9 cellular contexts compared by ENCODE assay signal in genomic region chr3:45664558-45664957, GRCh38. TPM values are rescaled to one million over a fixed set of nuclear protein-coding genes. Genes with fewer than 3 reads are reported as not detected.
DNase-seq lines count a peak whose midpoint lies in the region; ATAC-seq and TF ChIP-seq lines count a peak whose summit lies in the region.
"Had no signal": no experiment of that assay in that cellular context is flagged by ENCODE, and none has a peak within 500 bp of the region (broad histone marks: within the 10 kb centered on the region; RNA-seq: fewer than 3 reads in every experiment).

No MANE protein-coding gene starts in this region.

- peaks cover 3 to 31% (median 22%) of the 10 kb centered on the region in 4 donors for H3K4me1 ChIP-seq in liver (ENCODE audit: control insufficient read depth in 4 of 4, insufficient read depth in 4 of 4, low read length in 3 of 4)

- TF ChIP-seq RAD21 in liver (IDR thresholded peaks at IDR 0.05), result no peak

- peak; percentile 41 for DNase-seq in NK-92 treated with Interleukin-12 subunit alpha and Interleukin-12 subunit beta, amount 100 ng/mL, for 24 hours (lab: John Stamatoyannopoulos, UW)
- DNase-seq in NK-92 (lab: John Stamatoyannopoulos, UW; ENCODE audit: unreplicated experiment) (no peak), Kasumi-1 (lab: John Stamatoyannopoulos, UW) (peak; percentile 77), putamen (ENCODE audit: low spot score) (no peak)
- peak; percentile 37 to 54 for DNase-seq in activated T-helper 1 cell treated with anti-CD3 and anti-CD28 coated beads, Interleukin-2, amount 50 U/mL, for 16 hours (ENCODE audit: low read depth in 1 of 2, low spot score in 1 of 2)
- peak; percentile 53 for DNase-seq in stimulated activated CD8-positive, alpha-beta memory T cell treated with anti-CD3 and anti-CD28 coated beads, Interleukin-7, amount 100 ng/mL, for 24 hours (ENCODE audit: low read depth)

- WGBS in liver, result 19% methylated on average over 10 of the region's 10 CpGs

- ATAC-seq in esophagus mucosa, result no peak

- H3K27ac ChIP-seq in liver (ENCODE audit: low read depth in 1 of 2, low read length in 2 of 2), result peak overlapping the region; percentile 57 to 65
- H3K27ac ChIP-seq: 22Rv1 had no signal

- H3K4me3 ChIP-seq in liver (ENCODE audit: low read depth in 1 of 3, low read length in 3 of 3), result peak overlapping the region; percentile 33 to 64 (median 63)

- no peaks in the 10 kb centered on the region for H3K27me3 ChIP-seq in liver (ENCODE audit: control insufficient read depth in 4 of 4, insufficient read depth in 4 of 4, low read length in 3 of 4)

- no peaks in the 10 kb centered on the region for H3K9me3 ChIP-seq in liver (ENCODE audit: control insufficient read depth in 4 of 4, low read length in 3 of 4)

- no peak for TF ChIP-seq CTCF in liver (IDR thresholded peaks at IDR 0.05; ENCODE audit: low read depth, low read length, missing input control)

- H3K36me3 ChIP-seq in liver (ENCODE audit: control insufficient read depth in 4 of 4, insufficient read depth in 3 of 4, low read depth in 1 of 4, low read length in 3 of 4), result peaks cover 0 to 21% (median 14%) of the 10 kb centered on the region in 4 donors

- H3K9ac ChIP-seq in liver (ENCODE audit: low read depth in 1 of 2, low read length in 2 of 2), result peak overlapping the region; percentile 31 to 51

TF ChIP-seq in liver, 16 proteins besides CTCF, POLR2A, EP300 and RAD21:
- TF ChIP-seq ZBTB33 (IDR thresholded peaks at IDR 0.05) (no peak), NR2F2 (IDR thresholded peaks at IDR 0.05) (no peak), HNF4A (conservative IDR thresholded peaks at IDR 0.05) (no peak), RXRA (IDR thresholded peaks at IDR 0.05) (no peak), TAF1 (conservative IDR thresholded peaks at IDR 0.05) (no peak), FOXA1 (IDR thresholded peaks at IDR 0.05) (no peak), HNF4G (IDR thresholded peaks at IDR 0.05) (no peak), EGR1 (IDR thresholded peaks at IDR 0.05; ENCODE audit: low read depth in 2 of 2) (no peak), SP1 (IDR thresholded peaks at IDR 0.05) (no peak), ATF3 (IDR thresholded peaks at IDR 0.05) (no peak), REST (IDR thresholded peaks at IDR 0.05) (no peak), YY1 (IDR thresholded peaks at IDR 0.05) (no peak), MAX (IDR thresholded peaks at IDR 0.05) (no peak), GABPA (IDR thresholded peaks at IDR 0.05 in 1 of 2, conservative IDR thresholded peaks at IDR 0.05 in 1 of 2) (no peak), FOXA2 (IDR thresholded peaks at IDR 0.05) (no peak)

RNA-seq across cellular contexts. Expression of gene SACM1L, which starts 24.6 kb away (rescaled TPM):
- total RNA-seq in liver (10 to 100 TPM; 25.5 to 35.5 TPM), esophagus mucosa (22.8 TPM)
- polyA plus RNA-seq in liver, result 10 to 100 TPM; 12.2 to 15.5 TPM

Comparison
In these comparisons a context has a peak if more than half of its experiments do, and no peak if none do; other contexts are left out.
1. DNase-seq: peak in NK-92 treated with Interleukin-12 subunit alpha and Interleukin-12 subunit beta, amount 100 ng/mL, for 24 hours (single experiment), Kasumi-1 (2 of 2), activated T-helper 1 cell treated with anti-CD3 and anti-CD28 coated beads, Interleukin-2, amount 50 U/mL, for 16 hours (2 of 2) and stimulated activated CD8-positive, alpha-beta memory T cell treated with anti-CD3 and anti-CD28 coated beads, Interleukin-7, amount 100 ng/mL, for 24 hours (single experiment); none in NK-92 (single experiment) and putamen (single experiment).